ENCODE assay signal across 17 cellular contexts in the genomic region with DNA sequence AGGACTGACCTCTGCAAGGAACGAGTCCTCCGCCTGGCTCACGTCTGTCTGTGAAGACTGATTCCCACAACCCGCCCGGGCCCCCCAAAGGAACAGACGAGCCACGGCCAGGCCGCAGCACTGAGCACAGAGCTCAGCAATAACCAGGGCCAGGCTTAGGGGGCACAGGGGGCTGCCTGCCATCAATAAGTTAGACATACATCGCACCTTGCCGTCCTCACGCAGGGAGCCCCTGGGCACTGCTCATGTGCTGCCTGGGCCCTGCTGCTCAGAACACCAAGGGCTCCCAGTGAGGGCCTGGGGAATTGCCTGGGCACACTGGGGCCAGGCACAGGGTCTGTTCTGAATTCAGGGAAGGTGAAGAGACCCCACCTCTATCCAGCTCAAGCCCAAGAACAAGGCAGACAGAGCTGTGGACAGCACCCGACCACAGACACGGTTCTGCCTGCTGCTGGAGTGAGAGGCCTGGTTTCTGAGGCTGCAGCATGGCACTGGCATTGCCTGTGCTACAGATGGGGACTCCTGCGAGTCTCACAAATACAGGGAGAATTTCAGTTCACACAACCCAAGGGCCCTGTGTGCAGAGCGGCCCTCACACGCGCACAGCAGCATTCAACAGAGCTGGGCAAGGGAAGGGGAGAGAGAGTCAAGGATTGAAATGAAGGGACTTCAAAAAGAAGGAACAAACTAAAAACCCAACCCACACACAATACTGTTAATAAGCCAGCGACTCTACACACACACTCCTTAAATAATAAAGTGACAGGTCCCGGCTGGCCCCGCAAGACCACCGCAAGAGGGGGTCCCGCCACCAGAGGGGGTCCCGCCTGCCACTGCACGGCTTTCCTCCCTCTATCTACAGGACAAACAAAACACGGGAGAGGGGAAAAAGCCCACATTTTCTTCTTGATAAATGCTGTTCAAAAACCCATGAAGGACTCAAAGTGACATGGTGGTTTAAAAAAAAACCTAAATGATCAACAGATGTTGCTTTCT. TPM values are rescaled to one million over a fixed set of nuclear protein-coding genes. Genes with fewer than 3 reads are reported as not detected.
DNase-seq lines count a peak whose midpoint lies in the region; ATAC-seq, FAIRE-seq and TF ChIP-seq lines count a peak whose summit lies in the region.
"Had no signal": no experiment of that assay in that cellular context is flagged by ENCODE, and none has a peak within 500 bp of the region (broad histone marks: within the 10 kb centered on the region; RNA-seq: fewer than 3 reads in every experiment).

No MANE protein-coding gene starts in this region.

- dilution Hi-C loops in endothelial cell of umbilical vein (cut with MboI; ENCODE audit: extremely low pct_ligation_motif_present, low sequenced_read_pairs) = no loop called here

- no peaks in the 10 kb centered on the region for H3K9me3 ChIP-seq in endothelial cell of umbilical vein (replicated peaks; ENCODE audit: control insufficient read depth, insufficient read depth, low read length)
- H3K9me3 ChIP-seq: body of pancreas, HAP-1, neutrophil, sigmoid colon had no signal

- no peak overlapping the region for H3K27ac ChIP-seq in endothelial cell of umbilical vein (ENCODE audit: insufficient read depth, low read depth, low read length)
- H3K27ac ChIP-seq: body of pancreas, sigmoid colon had no signal

- H3K36me3 ChIP-seq in endothelial cell of umbilical vein (ENCODE audit: control insufficient read depth in 2 of 2, extremely low read depth in 1 of 2, insufficient read depth in 2 of 2, low read length in 2 of 2) = peaks cover 18 to 41% of the 10 kb centered on the region in 2 experiments

- BruUV-seq in endothelial cell of umbilical vein (replicated peaks; lab: Mats Ljungman, UMichigan) = TSS peak; percentile 37

- TF ChIP-seq CTCF in WTC11 (IDR thresholded peaks at IDR 0.05) (0 out of 2 replicates have a peak, but pooled peaks have one; percentile 12), endothelial cell of umbilical vein (IDR thresholded peaks at IDR 0.05; ENCODE audit: extremely low read depth in 1 of 2, insufficient read depth in 1 of 2, low read depth in 1 of 2, low read length in 2 of 2) (no peak)

- no peak overlapping the region for H3K4me3 ChIP-seq in endothelial cell of umbilical vein (replicated peaks in 1 of 3; ENCODE audit: insufficient read depth in 1 of 3, low read depth in 1 of 3, low read length in 3 of 3)
- H3K4me3 ChIP-seq: body of pancreas, HAP-1, sigmoid colon had no signal

- no peaks in the 10 kb centered on the region for H3K79me2 ChIP-seq in endothelial cell of umbilical vein (ENCODE audit: control insufficient read depth, insufficient read depth, low read length)

- TF ChIP-seq POLR2A in endothelial cell of umbilical vein (IDR thresholded peaks at IDR 0.05; ENCODE audit: low read depth, low read length) = no peak

- H3K27me3 Mint-ChIP-seq in WTC11 (ENCODE audit: low read depth) = no peaks in the 10 kb centered on the region
- no peaks in the 10 kb centered on the region for H3K27me3 Mint-ChIP-seq in stimulated activated naive CD8-positive, alpha-beta T cell treated with anti-CD3 and anti-CD28 coated beads, Interleukin-15, amount 100 ng/mL, for 72 hours

- intact Hi-C loops in endothelial cell of umbilical vein (cut with micrococcal nuclease) = no loop called here

- no peaks in the 10 kb centered on the region for H3K9me3 Mint-ChIP-seq in activated naive CD4-positive, alpha-beta T cell treated with anti-CD3 and anti-CD28 coated beads, Interleukin-2, amount 50 U/mL, for 72 hours
- H3K9me3 Mint-ChIP-seq in WTC11 = no peaks in the 10 kb centered on the region
- H3K9me3 Mint-ChIP-seq in stimulated activated naive CD8-positive, alpha-beta T cell treated with anti-CD3 and anti-CD28 coated beads, Interleukin-15, amount 100 ng/mL, for 72 hours = no peaks in the 10 kb centered on the region
- H3K9me3 Mint-ChIP-seq: activated T-helper 2 cell treated with anti-CD3 and anti-CD28 coated beads, Interferon-gamma antibody, Interleukin-2, Interleukin-4, amounts not matched to agents 10 μg/mL and 5 μg/mL and 100 μg/mL, durations not matched to agents 14 hours and 24 hours and 36 hours had no signal

- no peak for DNase-seq in activated naive CD4-positive, alpha-beta T cell treated with anti-CD3 and anti-CD28 coated beads, Interleukin-2, amount 50 U/mL, for 72 hours (ENCODE audit: low spot score in 2 of 2)
- DNase-seq in activated naive CD4-positive, alpha-beta T cell treated with Interleukin-2 at 50 U/mL for 16 hours = no peak
- no peak for DNase-seq in WTC11 (ENCODE audit: low spot score)
- DNase-seq in endothelial cell of umbilical vein (ENCODE audit: low read depth, low spot score) = no peak
- no peak for DNase-seq in stimulated activated naive CD8-positive, alpha-beta T cell treated with anti-CD3 and anti-CD28 coated beads, Interleukin-15, amount 100 ng/mL, for 72 hours
- DNase-seq: NCI-H146; sigmoid colon; stimulated activated naive CD4-positive, alpha-beta T cell had no signal

- no peak overlapping the region for H2AFZ ChIP-seq in endothelial cell of umbilical vein (ENCODE audit: low read depth, low read length)

- no peak for ATAC-seq in activated naive CD4-positive, alpha-beta T cell treated with anti-CD3 and anti-CD28 coated beads, Interleukin-2, amount 50 U/mL, for 72 hours
- ATAC-seq in WTC11 = no peak
- no peak for ATAC-seq in stimulated activated naive CD8-positive, alpha-beta T cell treated with anti-CD3 and anti-CD28 coated beads, Interleukin-15, amount 100 ng/mL, for 72 hours
- ATAC-seq in GM21390 (IDR thresholded peaks at IDR 0.05; ENCODE audit: unreplicated experiment) = no peak
- ATAC-seq in HG02938 (IDR thresholded peaks at IDR 0.05; ENCODE audit: unreplicated experiment) = no peak
- ATAC-seq in HG03469 (IDR thresholded peaks at IDR 0.05; ENCODE audit: unreplicated experiment) = no peak
- ATAC-seq: activated CD4-positive, CD25-positive, alpha-beta regulatory T cell treated with anti-CD3 and anti-CD28 coated beads, Interleukin-2, amount 50 U/mL, for 24 hours; body of pancreas had no signal

- H3K4me1 Mint-ChIP-seq in WTC11 = no peaks in the 10 kb centered on the region
- peaks cover 37% of the 10 kb centered on the region for H3K4me1 Mint-ChIP-seq in stimulated activated naive CD8-positive, alpha-beta T cell treated with anti-CD3 and anti-CD28 coated beads, Interleukin-15, amount 100 ng/mL, for 72 hours

- POLR2A ChIA-PET in WTC11 (lab: Charles Lee) (no interaction called here), endothelial cell of umbilical vein (lab: Charles Lee) (no interaction called here)

- no peaks in the 10 kb centered on the region for H4K20me1 ChIP-seq in endothelial cell of umbilical vein (replicated peaks; ENCODE audit: control insufficient read depth, extremely low read depth, insufficient read depth, low read length)

- FAIRE-seq in endothelial cell of umbilical vein (lab: Jason Lieb, UNC) = no peak
- FAIRE-seq: RCC 7860 had no signal

- CTCF ChIA-PET in WTC11 (lab: Charles Lee) (interaction anchor here (0.5 to 2.8 kb wide), 5 partner anchors 14 to 178 kb away, joined by 3 to 7 read pairs (median 3); no protein-coding TSS in a partner anchor), endothelial cell of umbilical vein (lab: Charles Lee) (no interaction called here)

- no peak overlapping the region for H3K4me3 Mint-ChIP-seq in WTC11
- peak overlapping the region in 1 of 2 donors; percentile 77 for H3K4me3 Mint-ChIP-seq in stimulated activated naive CD8-positive, alpha-beta T cell treated with anti-CD3 and anti-CD28 coated beads, Interleukin-15, amount 100 ng/mL, for 72 hours

- H3K36me3 Mint-ChIP-seq in activated naive CD4-positive, alpha-beta T cell treated with anti-CD3 and anti-CD28 coated beads, Interleukin-2, amount 50 U/mL, for 72 hours = peaks cover 6 to 16% of the 10 kb centered on the region in 2 donors
- peaks cover 13% of the 10 kb centered on the region for H3K36me3 Mint-ChIP-seq in WTC11

- no peak overlapping the region for H3K9ac ChIP-seq in endothelial cell of umbilical vein (replicated peaks; ENCODE audit: extremely low read depth, insufficient read depth, low read length)

- H3K4me2 ChIP-seq in endothelial cell of umbilical vein (ENCODE audit: insufficient read depth, low read length) = no peak overlapping the region

- H3K9me1 ChIP-seq in endothelial cell of umbilical vein (replicated peaks; ENCODE audit: control insufficient read depth, extremely low read depth, insufficient read depth, low read length) = no peaks in the 10 kb centered on the region

- no peaks in the 10 kb centered on the region for H3K4me1 ChIP-seq in endothelial cell of umbilical vein (ENCODE audit: control insufficient read depth, extremely low read depth, insufficient read depth, low read length)
- H3K4me1 ChIP-seq: body of pancreas, HAP-1 had no signal

- H3K27ac Mint-ChIP-seq in activated naive CD4-positive, alpha-beta T cell treated with anti-CD3 and anti-CD28 coated beads, Interleukin-2, amount 50 U/mL, for 72 hours = peak overlapping the region; percentile 82 to 96
- no peak overlapping the region; the same call in none of the 2 replicates for H3K27ac Mint-ChIP-seq in WTC11
- H3K27ac Mint-ChIP-seq in stimulated activated naive CD8-positive, alpha-beta T cell treated with anti-CD3 and anti-CD28 coated beads, Interleukin-15, amount 100 ng/mL, for 72 hours = peak overlapping the region; percentile 92 to 93

- no peaks in the 10 kb centered on the region for H3K27me3 ChIP-seq in endothelial cell of umbilical vein (ENCODE audit: control insufficient read depth in 2 of 2, insufficient read depth in 2 of 2, low read length in 2 of 2)
- H3K27me3 ChIP-seq: body of pancreas, neutrophil, sigmoid colon had no signal

RNA-seq across cellular contexts. Expression of gene PRRT1B, which starts 32.0 kb away (rescaled TPM):
- total RNA-seq in activated naive CD4-positive, alpha-beta T cell treated with anti-CD3 and anti-CD28 coated beads, Interleukin-2, amount 50 U/mL, for 72 hours = not detected
- total RNA-seq in WTC11 (2021) = 0.48 to 1.2 TPM (median 0.78 TPM) in 3 replicates
- total RNA-seq in endothelial cell of umbilical vein = not detected in 2 replicates
- not detected in 2 replicates for polyA plus RNA-seq in endothelial cell of umbilical vein
- polyA plus RNA-seq in endothelial cell of umbilical vein (2011; cell fraction: cytosol; rRNA removed) = not detected in 2 replicates
- not detected in 2 replicates for polyA plus RNA-seq in endothelial cell of umbilical vein (2011; cell fraction: nucleus; rRNA removed)
- polyA plus RNA-seq in endothelial cell of umbilical vein (2012) = not detected in 2 replicates
- polyA minus RNA-seq in endothelial cell of umbilical vein = not detected in 2 replicates
- not detected for polyA minus RNA-seq in endothelial cell of umbilical vein (2011; cell fraction: cytosol; rRNA and poly(A)+ RNA removed)
- polyA minus RNA-seq in endothelial cell of umbilical vein (2011; cell fraction: nucleus; rRNA and poly(A)+ RNA removed) = not detected in 2 replicates
- total RNA-seq: activated T-helper 2 cell treated with anti-CD3 and anti-CD28 coated beads, Interferon-gamma antibody, Interleukin-2, Interleukin-4, amounts not matched to agents 10 μg/mL and 5 μg/mL and 100 μg/mL, durations not matched to agents 14 hours and 24 hours and 36 hours; sigmoid colon had no signal

RNA-seq across cellular contexts. Expression of gene UCK1, which starts 46.2 kb away (rescaled TPM):
- 10 to 100 TPM; 21.4 to 33.7 TPM for total RNA-seq in activated naive CD4-positive, alpha-beta T cell treated with anti-CD3 and anti-CD28 coated beads, Interleukin-2, amount 50 U/mL, for 72 hours
- total RNA-seq in WTC11 (2021) (28.0 to 30.6 TPM (median 29.6 TPM) in 3 replicates), endothelial cell of umbilical vein (23.6 and 24.1 TPM in 2 replicates)
- 28.0 and 30.1 TPM in 2 replicates for polyA plus RNA-seq in endothelial cell of umbilical vein
- 24.9 and 25.3 TPM in 2 replicates for polyA plus RNA-seq in endothelial cell of umbilical vein (2011; cell fraction: cytosol; rRNA removed)
- 27.7 and 29.2 TPM in 2 replicates for polyA plus RNA-seq in endothelial cell of umbilical vein (2011; cell fraction: nucleus; rRNA removed)
- polyA plus RNA-seq in endothelial cell of umbilical vein (2012) = 20.4 and 23.2 TPM in 2 replicates
- polyA minus RNA-seq in endothelial cell of umbilical vein = 22.2 and 24.3 TPM in 2 replicates
- polyA minus RNA-seq in endothelial cell of umbilical vein (2011; cell fraction: cytosol; rRNA and poly(A)+ RNA removed) = 31.7 TPM
- polyA minus RNA-seq in endothelial cell of umbilical vein (2011; cell fraction: nucleus; rRNA and poly(A)+ RNA removed) = 7.7 and 11.5 TPM in 2 replicates
